In the genomic region with DNA sequence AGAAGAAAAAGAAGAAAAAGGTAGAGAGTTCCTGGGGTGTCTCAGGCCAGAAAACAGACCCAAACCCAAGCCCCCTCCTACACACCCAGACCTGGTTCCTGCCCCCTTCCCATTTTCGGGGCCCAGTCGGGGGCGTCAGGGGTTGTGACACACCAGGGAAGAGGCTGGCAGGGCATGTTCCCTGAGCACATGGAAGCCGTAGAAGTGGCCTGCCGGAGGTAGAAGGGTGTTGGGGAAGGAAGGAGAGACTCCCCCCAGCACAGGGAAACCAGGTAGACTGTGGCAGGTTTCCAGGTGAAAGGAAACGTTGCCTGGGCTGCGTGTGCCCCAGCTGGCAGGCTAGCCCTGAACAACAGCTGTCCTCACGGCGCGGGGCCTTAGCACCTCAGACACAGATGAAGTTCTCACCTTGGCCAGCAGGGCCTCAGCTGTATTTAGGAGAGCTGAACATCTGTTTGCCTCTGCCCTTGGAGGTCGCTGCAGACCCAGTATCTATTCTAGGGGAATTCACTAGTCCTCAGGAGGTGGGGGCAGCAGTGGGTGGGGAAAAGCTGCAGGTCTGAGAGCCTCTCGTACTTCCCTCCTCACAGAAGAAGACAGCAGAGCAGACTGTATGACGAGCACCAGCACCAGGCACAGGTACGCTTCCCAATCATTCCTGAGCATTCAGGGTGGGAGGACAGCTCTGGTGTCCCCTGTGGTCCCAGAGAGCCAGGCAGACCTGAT, we compare ENCODE assay signal across 8 cellular contexts. TPM values are rescaled to one million over a fixed set of nuclear protein-coding genes. Genes with fewer than 3 reads are reported as not detected.
DNase-seq lines count a peak whose midpoint lies in the region; ATAC-seq and TF ChIP-seq lines count a peak whose summit lies in the region.

No MANE protein-coding gene starts in this region.

- no peak overlapping the region for H3K4ac ChIP-seq in mesenchymal stem cell (ENCODE audit: low read depth in 1 of 2, low read length in 2 of 2)

- H3K4me1 ChIP-seq in psoas muscle (no peaks in the 10 kb centered on the region), mesenchymal stem cell (ENCODE audit: control insufficient read depth, insufficient read depth, low read depth, low read length) (peaks cover 8% of the 10 kb centered on the region), left lung (no peaks in the 10 kb centered on the region)

- no peak overlapping the region for H2AK5ac ChIP-seq in mesenchymal stem cell (ENCODE audit: low read length, severe bottlenecking)

- H3K27ac ChIP-seq in psoas muscle (no peak overlapping the region), mesenchymal stem cell (ENCODE audit: low read length, poor library complexity, severe bottlenecking) (no peak overlapping the region), left lung (no peak overlapping the region)

- H4K8ac ChIP-seq in mesenchymal stem cell (ENCODE audit: low read length): no peak overlapping the region

- DNase-seq in CD1c-positive myeloid dendritic cell (ENCODE audit: extremely low spot score) (peak; percentile 69), psoas muscle (no peak), cerebellar nuclear complex (lab: John Stamatoyannopoulos, UW) (no peak), mesenchymal stem cell (no peak), left lung (no peak)
- peak; percentile 44 for DNase-seq in activated naive CD8-positive, alpha-beta T cell treated with anti-CD3 and anti-CD28 coated beads, Interleukin-2, amount 10 ng/mL, durations not matched to agents 7 days and 5 days

- H2BK120ac ChIP-seq in mesenchymal stem cell (ENCODE audit: low read depth, low read length): no peak overlapping the region

- H3K4me3 ChIP-seq in psoas muscle (no peak overlapping the region), mesenchymal stem cell (ENCODE audit: insufficient read depth in 1 of 2, low read depth in 1 of 2, low read length in 2 of 2) (no peak overlapping the region), left lung (no peak overlapping the region)

- H3K79me1 ChIP-seq in mesenchymal stem cell (replicated peaks; ENCODE audit: low read length, poor library complexity, severe bottlenecking): peaks cover 4% of the 10 kb centered on the region

- H3K27me3 ChIP-seq in psoas muscle (ENCODE audit: insufficient read depth in 3 of 3, low read length in 2 of 3) (no peaks in the 10 kb centered on the region), mesenchymal stem cell (ENCODE audit: control insufficient read depth in 1 of 2, insufficient read depth in 1 of 2, low read length in 2 of 2) (no peaks in the 10 kb centered on the region), left lung (no peaks in the 10 kb centered on the region)

- H3K36me3 ChIP-seq in psoas muscle (ENCODE audit: insufficient read depth in 1 of 2, low read depth in 1 of 2) (peaks cover 8 to 91% of the 10 kb centered on the region in 2 donors), mesenchymal stem cell (ENCODE audit: control insufficient read depth in 1 of 2, insufficient read depth in 2 of 2, low read depth in 1 of 2, low read length in 2 of 2) (peaks cover 82 to 86% of the 10 kb centered on the region in 2 experiments), left lung (peaks cover 0 to 100% of the 10 kb centered on the region in 2 donors)

- H3K4me1 Mint-ChIP-seq in activated naive CD8-positive, alpha-beta T cell treated with anti-CD3 and anti-CD28 coated beads, Interleukin-2, amount 10 ng/mL, durations not matched to agents 7 days and 5 days: peaks cover 25% of the 10 kb centered on the region

- H3K23ac ChIP-seq in mesenchymal stem cell (ENCODE audit: low read length in 2 of 2): no peak overlapping the region

- no peak overlapping the region for H3K4me2 ChIP-seq in mesenchymal stem cell (ENCODE audit: low read length, poor library complexity, severe bottlenecking)

- H3K4me3 Mint-ChIP-seq in activated naive CD8-positive, alpha-beta T cell treated with anti-CD3 and anti-CD28 coated beads, Interleukin-2, amount 10 ng/mL, durations not matched to agents 7 days and 5 days: no peak overlapping the region

- no peak overlapping the region for H2BK12ac ChIP-seq in mesenchymal stem cell (ENCODE audit: low read length in 2 of 2)

- H3K27ac Mint-ChIP-seq in activated naive CD8-positive, alpha-beta T cell treated with anti-CD3 and anti-CD28 coated beads, Interleukin-2, amount 10 ng/mL, durations not matched to agents 7 days and 5 days: peak overlapping the region; percentile 81

- H2AFZ ChIP-seq in mesenchymal stem cell (ENCODE audit: low read depth, low read length): no peak overlapping the region

- intact Hi-C loops in psoas muscle (cut with DNase I) (loop anchor here in 1 of 2 donors (5.0 kb wide), 1 partner anchor 34 kb away; no protein-coding TSS in a partner anchor), left lung (cut with DNase I) (no loop called here)

- ATAC-seq in GM19035 (IDR thresholded peaks at IDR 0.05; ENCODE audit: unreplicated experiment): peak; percentile 66
- ATAC-seq in HG03139 (IDR thresholded peaks at IDR 0.05; ENCODE audit: unreplicated experiment): peak; percentile 47
- peak; percentile 57 for ATAC-seq in activated naive CD8-positive, alpha-beta T cell treated with anti-CD3 and anti-CD28 coated beads, Interleukin-2, amount 10 ng/mL, durations not matched to agents 7 days and 5 days (ENCODE audit: low read depth)
- peak in 2 of 4 donors; percentile 25 to 32 for ATAC-seq in psoas muscle
- ATAC-seq in left lung: no peak

- H2BK15ac ChIP-seq in mesenchymal stem cell (ENCODE audit: low read depth, poor library complexity, severe bottlenecking): no peak overlapping the region

- POLR2A ChIA-PET in activated naive CD8-positive, alpha-beta T cell treated with anti-CD3 and anti-CD28 coated beads, Interleukin-2, amount 10 ng/mL, durations not matched to agents 7 days and 5 days (lab: Charles Lee): interaction anchor here (1.0 to 4.7 kb wide), 4 partner anchors 12 to 37 kb away, joined by 3 to 32 read pairs (median 6); a partner anchor contains a TSS

- H3K14ac ChIP-seq in mesenchymal stem cell (ENCODE audit: low read length in 2 of 2): no peak overlapping the region

- TF ChIP-seq CTCF in psoas muscle (IDR thresholded peaks at IDR 0.05): peak; percentile 20
- peak in 1 of 2 donors; percentile 36 for TF ChIP-seq CTCF in left lung (IDR thresholded peaks at IDR 0.05)

- 70 to 75% (median 71%) methylated on average over 14 of the region's 14 CpGs for WGBS in psoas muscle, 3 donors
- 97% methylated on average over 14 of the region's 14 CpGs for WGBS in mesenchymal stem cell

- no peak overlapping the region for H3K18ac ChIP-seq in mesenchymal stem cell (ENCODE audit: low read depth in 1 of 2, low read length in 2 of 2)

- no peak overlapping the region for H3K9ac ChIP-seq in mesenchymal stem cell (ENCODE audit: low read length)

- H3K27me3 Mint-ChIP-seq in activated naive CD8-positive, alpha-beta T cell treated with anti-CD3 and anti-CD28 coated beads, Interleukin-2, amount 10 ng/mL, durations not matched to agents 7 days and 5 days: no peaks in the 10 kb centered on the region

- peaks cover 34% of the 10 kb centered on the region for H3K36me3 Mint-ChIP-seq in activated naive CD8-positive, alpha-beta T cell treated with anti-CD3 and anti-CD28 coated beads, Interleukin-2, amount 10 ng/mL, durations not matched to agents 7 days and 5 days

- H4K91ac ChIP-seq in mesenchymal stem cell (ENCODE audit: low read length): no peak overlapping the region

- H3K9me3 Mint-ChIP-seq in activated naive CD8-positive, alpha-beta T cell treated with anti-CD3 and anti-CD28 coated beads, Interleukin-2, amount 10 ng/mL, durations not matched to agents 7 days and 5 days: no peaks in the 10 kb centered on the region

- H3K9me3 ChIP-seq in psoas muscle: no peaks in the 10 kb centered on the region
- H3K9me3 ChIP-seq in mesenchymal stem cell (ENCODE audit: control insufficient read depth, low read length): no peaks in the 10 kb centered on the region
- H3K9me3 ChIP-seq in left lung: no peaks in the 10 kb centered on the region

- H2BK5ac ChIP-seq in mesenchymal stem cell (ENCODE audit: low read depth, low read length, poor library complexity, severe bottlenecking): no peak overlapping the region

RNA-seq across cellular contexts. Expression of a gene that starts 14.1 kb away (rescaled TPM):
- 100 to 1,000 TPM; 341 to 350 TPM for total RNA-seq in activated naive CD8-positive, alpha-beta T cell treated with anti-CD3 and anti-CD28 coated beads, Interleukin-2, amount 10 ng/mL, durations not matched to agents 7 days and 5 days
- total RNA-seq in psoas muscle: 100 to 1,000 TPM in 3 of 4 donors, 10 to 100 TPM in 1; 72.5 to 299 (median 156) TPM
- polyA plus RNA-seq in psoas muscle: 10 to 100 TPM; 66.5 to 92.0 (median 83.7) TPM
- polyA plus RNA-seq in mesenchymal stem cell (2013, experiment 1 of 2): 0.43 TPM
- polyA plus RNA-seq in mesenchymal stem cell (2013, experiment 2 of 2): 0.36 TPM
- total RNA-seq in left lung: 1,000 to 10,000 TPM; 1,866 to 2,212 TPM

RNA-seq across cellular contexts. Expression of a gene that starts 41.1 kb away (rescaled TPM):
- 10 to 100 TPM; 68.8 to 72.5 TPM for total RNA-seq in activated naive CD8-positive, alpha-beta T cell treated with anti-CD3 and anti-CD28 coated beads, Interleukin-2, amount 10 ng/mL, durations not matched to agents 7 days and 5 days
- total RNA-seq in psoas muscle: 10 to 100 TPM; 22.8 to 26.7 (median 23.6) TPM
- 10 to 100 TPM; 18.3 to 25.6 (median 24.2) TPM for polyA plus RNA-seq in psoas muscle
- 14.3 TPM for polyA plus RNA-seq in mesenchymal stem cell (2013, experiment 1 of 2)
- 13.1 TPM for polyA plus RNA-seq in mesenchymal stem cell (2013, experiment 2 of 2)
- 10 to 100 TPM; 21.8 to 32.5 TPM for total RNA-seq in left lung

RNA-seq across cellular contexts. Expression of a gene that starts 50.9 kb away (rescaled TPM):
- total RNA-seq in activated naive CD8-positive, alpha-beta T cell treated with anti-CD3 and anti-CD28 coated beads, Interleukin-2, amount 10 ng/mL, durations not matched to agents 7 days and 5 days: 1,000 to 10,000 TPM; 2,811 to 2,872 TPM
- total RNA-seq in psoas muscle (1,000 to 10,000 TPM in 3 of 4 donors, 100 to 1,000 TPM in 1; 977 to 1,443 (median 1,285) TPM), left lung (1,000 to 10,000 TPM; 1,428 to 1,504 TPM)
- 1,000 to 10,000 TPM; 1,999 to 3,049 (median 2,406) TPM for polyA plus RNA-seq in psoas muscle
- polyA plus RNA-seq in mesenchymal stem cell (2013, experiment 1 of 2): 3,588 TPM
- 3,623 TPM for polyA plus RNA-seq in mesenchymal stem cell (2013, experiment 2 of 2)

Comparison
In these comparisons a context has a peak if more than half of its experiments do, and no peak if none do; other contexts are left out.
1. DNase-seq: peak in CD1c-positive myeloid dendritic cell (single experiment) and activated naive CD8-positive, alpha-beta T cell treated with anti-CD3 and anti-CD28 coated beads, Interleukin-2, amount 10 ng/mL, durations not matched to agents 7 days and 5 days (single experiment); none in psoas muscle (0 of 2), cerebellar nuclear complex (0 of 2), mesenchymal stem cell (single experiment) and left lung (0 of 2).
2. RNA of a gene that starts 14.1 kb away (total RNA-seq): 1,866 to 2,212 TPM in left lung; 341 to 350 TPM in activated naive CD8-positive, alpha-beta T cell treated with anti-CD3 and anti-CD28 coated beads, Interleukin-2, amount 10 ng/mL, durations not matched to agents 7 days and 5 days and 72.5 to 299 TPM in psoas muscle; every median in the first group is over 4 times any median in the second.